Comparison of ENCODE assay signal across 31 cellular contexts in the genomic region with DNA sequence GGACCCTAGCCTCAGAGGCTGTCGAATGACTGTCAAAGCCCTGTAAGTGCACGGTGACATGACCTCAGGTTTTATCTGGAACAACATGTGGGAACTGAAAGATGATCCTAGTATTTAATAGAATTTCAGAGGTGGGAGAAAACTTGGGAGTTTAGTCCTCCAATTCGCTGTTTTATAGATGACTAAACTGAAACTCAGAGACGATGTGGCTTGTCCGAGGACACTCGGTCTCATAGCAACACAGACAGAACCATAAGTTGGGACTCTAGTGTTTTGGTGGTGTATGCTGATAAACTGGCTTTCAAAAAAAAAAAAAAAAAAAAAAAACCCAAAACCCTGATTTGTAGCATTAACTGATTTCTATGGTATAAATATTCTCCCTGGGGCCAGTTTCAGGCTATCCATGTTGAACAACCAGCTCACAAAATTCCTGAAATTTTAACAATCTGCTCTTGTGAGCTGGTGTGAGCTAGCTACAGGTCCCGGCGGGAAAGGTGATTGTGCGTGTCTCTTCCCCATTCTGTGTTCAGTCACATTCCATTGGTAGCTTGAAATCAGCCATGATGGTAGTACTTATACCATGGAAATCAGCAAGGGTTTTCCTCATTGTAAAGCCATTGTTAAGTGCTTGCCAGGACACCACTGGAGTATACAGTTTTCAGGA.
"Had no signal": no experiment of that assay in that cellular context is flagged by ENCODE, and none has a peak within 500 bp of the region (broad histone marks: within the 10 kb centered on the region; RNA-seq: fewer than 3 reads in every experiment).

No MANE protein-coding gene starts in this region.

- H3K4me3 Mint-ChIP-seq: activated CD4-positive, alpha-beta memory T cell treated with anti-CD3 and anti-CD28 coated beads, Interleukin-2, amount 10 ng/mL, durations not matched to agents 7 days and 5 days; activated CD4-positive, alpha-beta T cell treated with anti-CD3 and anti-CD28 coated beads, Interleukin-2, amount 10 ng/mL, durations not matched to agents 7 days and 5 days; activated naive CD4-positive, alpha-beta T cell treated with anti-CD3 and anti-CD28 coated beads, Interleukin-2, amount 10 ng/mL, durations not matched to agents 7 days and 5 days; activated T-cell treated with anti-CD3 and anti-CD28 coated beads, Interleukin-2, amount 50 U/mL, for 24 hours; nephron; stimulated activated effector memory CD8-positive, alpha-beta T cell treated with anti-CD3 and anti-CD28 coated beads, Interleukin-12 subunit alpha, Interleukin-12 subunit beta, amount 100 ng/mL, for 72 hours; stimulated activated naive CD8-positive, alpha-beta T cell treated with anti-CD3 and anti-CD28 coated beads, Interleukin-15, Interleukin-2, amounts not matched to agents 100 ng/mL and 50 ng/mL, for 24 hours; T-helper 1 cell treated with Interleukin-12 subunit alpha and Interleukin-12 subunit beta and Interleukin-4 antibody, amounts not matched to agents 30 μg/mL and 1 μg/mL, for 36 hours; WTC11 had no signal

- H3K4me3 ChIP-seq: body of pancreas, colonic mucosa, dorsolateral prefrontal cortex, left lung, lung, mucosa of descending colon, upper lobe of left lung, vagina had no signal

- H3K27me3 Mint-ChIP-seq: activated CD4-positive, alpha-beta memory T cell treated with anti-CD3 and anti-CD28 coated beads, Interleukin-2, amount 10 ng/mL, durations not matched to agents 7 days and 5 days; activated CD4-positive, alpha-beta T cell treated with anti-CD3 and anti-CD28 coated beads, Interleukin-2, amount 10 ng/mL, durations not matched to agents 7 days and 5 days; activated naive CD4-positive, alpha-beta T cell treated with anti-CD3 and anti-CD28 coated beads, Interleukin-2, amount 10 ng/mL, durations not matched to agents 7 days and 5 days; activated T-cell treated with anti-CD3 and anti-CD28 coated beads, Interleukin-2, amount 50 U/mL, for 24 hours; stimulated activated naive CD8-positive, alpha-beta T cell treated with anti-CD3 and anti-CD28 coated beads, Interleukin-15, Interleukin-2, amounts not matched to agents 100 ng/mL and 50 ng/mL, for 24 hours had no signal

- H3K27ac ChIP-seq: body of pancreas, colonic mucosa, dorsolateral prefrontal cortex, foreskin keratinocyte, left lung, vagina had no signal

- H3K36me3 ChIP-seq: colonic mucosa had no signal

- FAIRE-seq: small intestine had no signal

- H3K9me3 ChIP-seq: colonic mucosa, upper lobe of left lung, vagina had no signal

- DNase-seq: activated CD4-positive, alpha-beta memory T cell treated with anti-CD3 and anti-CD28 coated beads, Interleukin-2, amount 10 ng/mL, durations not matched to agents 7 days and 5 days; activated CD4-positive, alpha-beta T cell treated with anti-CD3 and anti-CD28 coated beads for 1 hour; activated CD4-positive, alpha-beta T cell treated with anti-CD3 and anti-CD28 coated beads, Interleukin-2, amount 10 ng/mL, durations not matched to agents 7 days and 5 days; activated CD8-positive, alpha-beta memory T cell treated with anti-CD3 and anti-CD28 coated beads, Interleukin-2, amount 50 U/mL, for 48 hours; activated gamma-delta T cell; activated naive CD4-positive, alpha-beta T cell treated with anti-CD3 and anti-CD28 coated beads, Interleukin-2, amount 10 ng/mL, durations not matched to agents 7 days and 5 days; activated T-cell treated with anti-CD3 and anti-CD28 coated beads, Interleukin-2, amount 50 U/mL, for 24 hours; amygdala; body of pancreas; colonic mucosa; dorsolateral prefrontal cortex; effector memory CD4-positive, alpha-beta T cell; erythroblast; foreskin keratinocyte; kidney glomerular epithelial cell; left lung; mucosa of descending colon; small intestine; stimulated activated CD4-positive, alpha-beta T cell treated with anti-CD3 and anti-CD28 coated beads, Interleukin-4, amount 100 ng/mL, for 24 hours; substantia nigra; SW 1271; T1000; upper lobe of left lung had no signal

- H3K27ac Mint-ChIP-seq: activated CD4-positive, alpha-beta memory T cell treated with anti-CD3 and anti-CD28 coated beads, Interleukin-2, amount 10 ng/mL, durations not matched to agents 7 days and 5 days; activated CD4-positive, alpha-beta T cell treated with anti-CD3 and anti-CD28 coated beads, Interleukin-2, amount 10 ng/mL, durations not matched to agents 7 days and 5 days; activated naive CD4-positive, alpha-beta T cell treated with anti-CD3 and anti-CD28 coated beads, Interleukin-2, amount 10 ng/mL, durations not matched to agents 7 days and 5 days; activated T-cell treated with anti-CD3 and anti-CD28 coated beads, Interleukin-2, amount 50 U/mL, for 24 hours; stimulated activated naive CD8-positive, alpha-beta T cell treated with anti-CD3 and anti-CD28 coated beads, Interleukin-15, Interleukin-2, amounts not matched to agents 100 ng/mL and 50 ng/mL, for 24 hours; T-helper 1 cell treated with Interleukin-12 subunit alpha and Interleukin-12 subunit beta and Interleukin-4 antibody, amounts not matched to agents 30 μg/mL and 1 μg/mL, for 36 hours; WTC11 had no signal

- ATAC-seq: body of pancreas; foreskin keratinocyte; left lung; mucosa of descending colon; sciatic nerve; stimulated activated effector memory CD8-positive, alpha-beta T cell treated with anti-CD3 and anti-CD28 coated beads, Interleukin-12 subunit alpha, Interleukin-12 subunit beta, amount 100 ng/mL, for 72 hours; WTC11 had no signal

- H3K27me3 ChIP-seq: body of pancreas, colonic mucosa, dorsolateral prefrontal cortex, foreskin keratinocyte, left lung, upper lobe of left lung, vagina had no signal

- H3K36me3 Mint-ChIP-seq: stimulated activated effector memory CD8-positive, alpha-beta T cell treated with anti-CD3 and anti-CD28 coated beads, Interleukin-12 subunit alpha, Interleukin-12 subunit beta, amount 100 ng/mL, for 72 hours had no signal

- H3K4me1 ChIP-seq: body of pancreas, colonic mucosa had no signal
